1 cellular context compared by ENCODE assay signal in genomic region chr3:50666801-50667200, GRCh38.
TF ChIP-seq lines count a peak whose summit lies in the region.

No MANE protein-coding gene starts in this region.

TF ChIP-seq in HCT116, 20 proteins besides CTCF, POLR2A, EP300 and RAD21 (continued from another document):
- TF ChIP-seq MAX (IDR thresholded peaks at IDR 0.05) (no peak), POLR2AphosphoS5 (IDR thresholded peaks at IDR 0.05; ENCODE audit: low read depth, low read length) (no peak), TCF7L2 (IDR thresholded peaks at IDR 0.05; ENCODE audit: borderline replicate concordance, extremely low read depth, insufficient read depth, insufficient read length) (no peak), ELF1 (IDR thresholded peaks at IDR 0.05; ENCODE audit: borderline replicate concordance, low read depth) (no peak), REST (IDR thresholded peaks at IDR 0.05; ENCODE audit: low read depth) (no peak), SRF (IDR thresholded peaks at IDR 0.05; ENCODE audit: low read depth) (no peak)
